8 cellular contexts compared by ENCODE assay signal in the genomic region with DNA sequence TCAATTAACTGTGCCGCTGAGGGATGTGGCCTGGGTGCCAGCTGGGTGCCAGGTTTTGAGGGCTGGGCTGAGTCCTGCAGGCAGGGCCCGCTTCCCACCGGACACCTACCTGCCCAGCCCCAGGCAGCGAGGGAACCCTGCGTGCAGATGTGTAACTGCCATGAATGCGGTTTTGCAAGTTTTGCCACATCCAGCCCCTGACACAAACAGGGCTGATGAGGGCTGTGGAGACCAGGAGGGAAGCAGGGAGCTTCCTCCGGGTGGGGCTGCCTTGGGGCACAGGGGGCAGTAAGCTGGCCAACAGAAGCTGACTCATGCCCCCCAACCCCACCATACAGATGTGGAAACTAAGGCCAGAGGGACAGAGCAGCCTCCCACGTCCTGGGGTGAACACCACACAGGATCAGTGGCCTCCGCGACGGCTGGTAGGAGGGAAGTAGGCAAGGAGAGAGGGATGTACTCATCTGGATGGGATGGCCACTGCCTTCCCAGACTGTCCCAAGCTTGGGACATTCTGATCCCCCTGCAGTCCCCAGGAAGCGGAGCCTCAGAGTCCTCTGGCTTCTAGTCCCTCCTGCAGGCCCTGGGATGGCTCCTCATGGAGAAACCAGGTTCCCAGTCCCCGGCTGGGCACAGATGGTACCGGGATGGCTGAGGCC. TPM values are rescaled to one million over a fixed set of nuclear protein-coding genes. Genes with fewer than 3 reads are reported as not detected.
DNase-seq lines count a peak whose midpoint lies in the region; TF ChIP-seq lines count a peak whose summit lies in the region.

No MANE protein-coding gene starts in this region.

- intact Hi-C loops in posterior vena cava (cut with DNase I), result no loop called here

- H3K36me3 Mint-ChIP-seq in chondrocyte (ENCODE audit: low read depth), result no peaks in the 10 kb centered on the region

- H3K36me3 ChIP-seq in HUES64 (ENCODE audit: insufficient read depth, low read length) (peaks cover 13% of the 10 kb centered on the region), muscle layer of duodenum (ENCODE audit: control insufficient read depth in 1 of 2, insufficient read depth in 2 of 2, low read length in 2 of 2) (peaks cover 0 to 16% of the 10 kb centered on the region in 2 donors)

- H3K9ac ChIP-seq in HUES64 (ENCODE audit: low read depth, low read length), result peak overlapping the region; percentile 98

- 52% methylated on average over 14 of the region's 14 CpGs for WGBS in HUES64

- peak overlapping the region; percentile 22 for H3K27ac Mint-ChIP-seq in chondrocyte (ENCODE audit: unreplicated experiment)

- no peak overlapping the region for H3K27ac ChIP-seq in AG04450 (ENCODE audit: low read depth, low read length)
- H3K27ac ChIP-seq in HUES64 (ENCODE audit: low read depth, low read length), result peak overlapping the region; percentile 94; the same call in 1 of the 2 replicates
- peak overlapping the region; percentile 65 for H3K27ac ChIP-seq in muscle layer of duodenum (ENCODE audit: low read length)

- no peak for DNase-seq in AG04450 (ENCODE audit: low read depth, low spot score)
- no peak for DNase-seq in chondrocyte (ENCODE audit: low spot score)
- no peak for DNase-seq in RPMI8226
- no peak for DNase-seq in NCI-H1092 (lab: John Stamatoyannopoulos, UW)
- no peak for DNase-seq in posterior vena cava (ENCODE audit: low spot score)
- DNase-seq in hypothalamus (lab: John Stamatoyannopoulos, UW), result no peak

- H3K4me3 Mint-ChIP-seq in chondrocyte (ENCODE audit: unreplicated experiment), result peak overlapping the region; percentile 74

- no peaks in the 10 kb centered on the region for H3K27me3 ChIP-seq in AG04450 (ENCODE audit: control insufficient read depth, insufficient read depth, low read length)
- no peaks in the 10 kb centered on the region for H3K27me3 ChIP-seq in HUES64 (ENCODE audit: insufficient read depth, low read length)
- no peaks in the 10 kb centered on the region for H3K27me3 ChIP-seq in muscle layer of duodenum (ENCODE audit: low read depth, low read length)

- peak overlapping the region; percentile 84 for H3K4me3 ChIP-seq in AG04450 (ENCODE audit: low read depth, low read length)
- peak overlapping the region; percentile 94 for H3K4me3 ChIP-seq in HUES64 (ENCODE audit: low read length)
- peak overlapping the region; percentile 74 to 78 for H3K4me3 ChIP-seq in muscle layer of duodenum (ENCODE audit: low read depth in 1 of 2, low read length in 2 of 2)

- peaks cover 34% of the 10 kb centered on the region for H3K4me1 Mint-ChIP-seq in chondrocyte (ENCODE audit: low read depth)

- H3K27me3 Mint-ChIP-seq in chondrocyte (ENCODE audit: low read depth), result no peaks in the 10 kb centered on the region

- CTCF ChIA-PET in AG04450 (lab: Charles Lee), result interaction anchor here (0.6 to 1.1 kb wide), 2 partner anchors 10 to 133 kb away, joined by 3 to 4 read pairs; no protein-coding TSS in a partner anchor

- POLR2A ChIA-PET in AG04450 (lab: Yijun Ruan, JAX), result no interaction called here

- H3K4me1 ChIP-seq in HUES64 (ENCODE audit: insufficient read depth, low read length) (0 out of 2 replicates have a peak, but pooled peaks cover 15% of the 10 kb centered on the region), muscle layer of duodenum (ENCODE audit: control insufficient read depth in 1 of 2, insufficient read depth in 2 of 2, low read length in 2 of 2) (peaks cover 5 to 45% of the 10 kb centered on the region in 2 donors)

- no peak for TF ChIP-seq CTCF in AG04450 (IDR thresholded peaks at IDR 0.05; ENCODE audit: low read depth, low read length)
- no peak for TF ChIP-seq CTCF in chondrocyte (IDR thresholded peaks at IDR 0.05)

- peaks cover 9% of the 10 kb centered on the region; the same call in 1 of the 2 replicates for H3K9me3 ChIP-seq in AG04450 (ENCODE audit: control insufficient read depth, insufficient read depth, low read length)
- no peaks in the 10 kb centered on the region for H3K9me3 ChIP-seq in HUES64 (ENCODE audit: insufficient read depth, low read depth, low read length)
- H3K9me3 ChIP-seq in muscle layer of duodenum (ENCODE audit: control insufficient read depth in 1 of 2, low read length in 2 of 2), result no peaks in the 10 kb centered on the region

- H3K9me3 Mint-ChIP-seq in chondrocyte (ENCODE audit: low read depth), result no peaks in the 10 kb centered on the region

RNA-seq across cellular contexts. Expression of a gene that starts 1.6 kb away (rescaled TPM):
- polyA plus RNA-seq in AG04450 (2011; rRNA removed), result 4.1 and 6.1 TPM in 2 replicates
- 2.7 and 3.3 TPM in 2 replicates for polyA minus RNA-seq in AG04450 (2011; rRNA and poly(A)+ RNA removed)
- 30.4 TPM for polyA plus RNA-seq in HUES64 (2013, experiment 1 of 2)
- 28.3 TPM for polyA plus RNA-seq in HUES64 (2013, experiment 2 of 2)
- total RNA-seq in chondrocyte, result 22.9 to 36.6 TPM (median 23.6 TPM) in 3 replicates
- total RNA-seq in posterior vena cava, result 10 to 100 TPM; 15.6 to 16.4 TPM

RNA-seq across cellular contexts. Expression of a gene that starts 11.5 kb away (rescaled TPM):
- 3.4 and 8.6 TPM in 2 replicates for polyA plus RNA-seq in AG04450 (2011; rRNA removed)
- 11.3 and 18.2 TPM in 2 replicates for polyA minus RNA-seq in AG04450 (2011; rRNA and poly(A)+ RNA removed)
- 37.3 TPM for polyA plus RNA-seq in HUES64 (2013, experiment 1 of 2)
- 40.3 TPM for polyA plus RNA-seq in HUES64 (2013, experiment 2 of 2)
- 81.9 to 88.4 TPM (median 83.4 TPM) in 3 replicates for total RNA-seq in chondrocyte
- 10 to 100 TPM; 61.0 to 62.6 TPM for total RNA-seq in posterior vena cava

RNA-seq across cellular contexts. Expression of a gene that starts 57.0 kb away (rescaled TPM):
- polyA plus RNA-seq in AG04450 (2011; rRNA removed), result not detected in 2 replicates
- not detected in 2 replicates for polyA minus RNA-seq in AG04450 (2011; rRNA and poly(A)+ RNA removed)
- 0.45 TPM for polyA plus RNA-seq in HUES64 (2013, experiment 1 of 2)
- 0.89 TPM for polyA plus RNA-seq in HUES64 (2013, experiment 2 of 2)
- total RNA-seq in chondrocyte (0.12 to 0.23 TPM in 2 of 3 replicates, not detected in the other), posterior vena cava (under 1 TPM; 0.09 to 0.10 TPM)
